In genomic region chr6:142356271-142356938, GRCh38 we compare ENCODE assay signal across 16 cellular contexts. TPM values are rescaled to one million over a fixed set of nuclear protein-coding genes. Genes with fewer than 3 reads are reported as not detected.
DNase-seq lines count a peak whose midpoint lies in the region; ATAC-seq and TF ChIP-seq lines count a peak whose summit lies in the region.
"Had no signal": no experiment of that assay in that cellular context is flagged by ENCODE, and none has a peak within 500 bp of the region (broad histone marks: within the 10 kb centered on the region; RNA-seq: fewer than 3 reads in every experiment).

No MANE protein-coding gene starts in this region.

- H3K4ac ChIP-seq in IMR-90 (ENCODE audit: low read depth, low read length), result peak overlapping the region; percentile 59; the same call in 1 of the 2 replicates

- CTCF ChIA-PET in IMR-90 (lab: Yijun Ruan, JAX), result no interaction called here

- TF ChIP-seq EP300 in stomach (IDR thresholded peaks at IDR 0.05), result no peak

- H2BK5ac ChIP-seq in IMR-90 (ENCODE audit: low read depth, low read length, poor library complexity, severe bottlenecking), result peak overlapping the region; percentile 30

- H3K27me3 ChIP-seq in IMR-90 (ENCODE audit: control insufficient read depth, insufficient read depth, low read length) (no peaks in the 10 kb centered on the region), stomach (no peaks in the 10 kb centered on the region), heart left ventricle (peaks cover 0 to 6% (median 0%) of the 10 kb centered on the region in 9 donors), Karpas-422 (ENCODE audit: low read length) (no peaks in the 10 kb centered on the region)

- H4K5ac ChIP-seq in IMR-90 (ENCODE audit: low read depth, low read length), result peak overlapping the region; percentile 67; the same call in 1 of the 2 replicates

- no peak overlapping the region for H3K56ac ChIP-seq in IMR-90 (ENCODE audit: extremely low read depth, insufficient read depth, low read length)

- H3K4me2 ChIP-seq in IMR-90 (ENCODE audit: low read depth, low read length) (no peak overlapping the region), Karpas-422 (ENCODE audit: low read depth, low read length, poor library complexity, severe bottlenecking) (no peak overlapping the region)

- H3K36me3 ChIP-seq in IMR-90 (ENCODE audit: control insufficient read depth, insufficient read depth, low read length) (no peaks in the 10 kb centered on the region), stomach (no peaks in the 10 kb centered on the region), heart left ventricle (no peaks in the 10 kb centered on the region), Karpas-422 (ENCODE audit: insufficient read depth, low read length) (no peaks in the 10 kb centered on the region)

- peak overlapping the region; percentile 51; the same call in 1 of the 2 replicates for H2BK120ac ChIP-seq in IMR-90 (ENCODE audit: low read depth, low read length)

- H3K9me2 ChIP-seq in Karpas-422 (replicated peaks; ENCODE audit: insufficient read depth, low read length), result no peaks in the 10 kb centered on the region

- H2BK20ac ChIP-seq in IMR-90 (ENCODE audit: low read depth, low read length), result peak overlapping the region; percentile 28; the same call in 1 of the 2 replicates

- H3K23ac ChIP-seq in IMR-90 (ENCODE audit: low read depth, low read length), result no peak overlapping the region; the same call in 1 of the 2 replicates

- no peak overlapping the region for H3K4me3 ChIP-seq in IMR-90 (ENCODE audit: insufficient read depth, low read depth, low read length)
- H3K4me3 ChIP-seq in stomach, result no peak overlapping the region
- no peak overlapping the region for H3K4me3 ChIP-seq in heart left ventricle
- no peak overlapping the region for H3K4me3 ChIP-seq in Karpas-422 (ENCODE audit: low read length)
- H3K4me3 ChIP-seq: GM12878, SK-N-MC had no signal

- peak; percentile 51 for DNase-seq in AG20443 (ENCODE audit: low spot score)
- DNase-seq in IMR-90, result peak; percentile 50
- peak; percentile 99 for DNase-seq in amniotic epithelial cell (ENCODE audit: low read depth)
- no peak for DNase-seq in omental fat pad (ENCODE audit: low spot score)
- no peak for DNase-seq in stomach
- no peak for DNase-seq in heart left ventricle
- no peak for DNase-seq in Karpas-422
- DNase-seq: anterior cingulate cortex; dermis blood vessel endothelial cell; DMS79 treated with DMSO at 0.1 percent for 48 hours; NCI-H2171 treated with DMSO at 0.1 percent for 48 hours; nucleus accumbens; stimulated activated CD4-positive, alpha-beta T cell treated with anti-CD3 and anti-CD28 coated beads, Interleukin-12 subunit alpha, Interleukin-12 subunit beta, amount 100 ng/mL, for 4 hours had no signal

- ATAC-seq in IMR-90 (ENCODE audit: low read depth) (no peak), omental fat pad (ENCODE audit: low FRiP score) (peak; percentile 60), GM18517 (IDR thresholded peaks at IDR 0.05; ENCODE audit: unreplicated experiment) (no peak), heart left ventricle (no peak)
- ATAC-seq: GM12878 had no signal

- no CpG with 5 or more reads among the region's 4 CpGs for WGBS in IMR-90 (ENCODE audit: extremely low coverage in 2 of 2, insufficient read length in 1 of 2), 2 experiments
- 66 to 75% (median 73%) methylated on average over 4 of the region's 4 CpGs for WGBS in stomach, 5 donors
- WGBS in heart left ventricle, 4 donors, result 65 to 80% (median 72%) methylated on average over 4 of the region's 4 CpGs

- dilution Hi-C loops in IMR-90 (cut with HindIII; ENCODE audit: low sequenced_read_pairs, unreplicated experiment), result no loop called here

- H2AFZ ChIP-seq in IMR-90 (replicated peaks; ENCODE audit: low read length, poor library complexity), result no peak overlapping the region
- no peak overlapping the region for H2AFZ ChIP-seq in Karpas-422 (ENCODE audit: low read length)

- H3K9me1 ChIP-seq in IMR-90 (ENCODE audit: insufficient read depth, low read length), result peaks cover 5% of the 10 kb centered on the region; the same call in 1 of the 2 replicates

- H2BK15ac ChIP-seq in IMR-90 (ENCODE audit: low read depth, low read length), result peak overlapping the region; percentile 68; the same call in 1 of the 3 replicates

- peak overlapping the region; percentile 62 for H3K18ac ChIP-seq in IMR-90 (ENCODE audit: low read depth, low read length)

- H3K27ac ChIP-seq in IMR-90 (ENCODE audit: insufficient read depth, low read length), result peak overlapping the region; percentile 56; the same call in 1 of the 2 replicates
- H3K27ac ChIP-seq in stomach, result no peak overlapping the region
- H3K27ac ChIP-seq in heart left ventricle, result no peak overlapping the region
- H3K27ac ChIP-seq in Karpas-422 (ENCODE audit: low read length), result no peak overlapping the region
- H3K27ac ChIP-seq: SK-N-MC had no signal

- H4K20me1 ChIP-seq in IMR-90 (ENCODE audit: insufficient read depth, low read length), result no peaks in the 10 kb centered on the region
- no peaks in the 10 kb centered on the region for H4K20me1 ChIP-seq in Karpas-422 (ENCODE audit: insufficient read depth, low read depth, low read length)

- H3K79me1 ChIP-seq in IMR-90 (ENCODE audit: low read depth in 1 of 2, low read length in 2 of 2), result peaks cover 0 to 3% of the 10 kb centered on the region in 2 experiments; a peak in 1 of 4 replicates

- TF ChIP-seq CTCF in IMR-90 (conservative IDR thresholded peaks at IDR 0.05; ENCODE audit: low read depth, low read length) (no peak), omental fat pad (IDR thresholded peaks at IDR 0.05) (no peak), stomach (IDR thresholded peaks at IDR 0.05) (no peak), heart left ventricle (IDR thresholded peaks at IDR 0.05) (no peak)

- peak overlapping the region; percentile 71 for H4K91ac ChIP-seq in IMR-90 (ENCODE audit: insufficient read depth, low read depth, low read length)

- H2AK9ac ChIP-seq in IMR-90 (replicated peaks; ENCODE audit: low read depth, low read length, poor library complexity), result no peak overlapping the region

- H3K9ac ChIP-seq in IMR-90 (ENCODE audit: low read depth, low read length) (no peak overlapping the region), Karpas-422 (ENCODE audit: low read length) (no peak overlapping the region)

- BruUV-seq in IMR-90 (replicated peaks; lab: Mats Ljungman, UMichigan), result no TSS peak

- H3K9me3 ChIP-seq in IMR-90 (ENCODE audit: control insufficient read depth, insufficient read depth, low read length) (no peaks in the 10 kb centered on the region), stomach (peaks cover 0 to 1% (median under 1%) of the 10 kb centered on the region in 4 donors), heart left ventricle (peaks cover 0 to 3% (median 0%) of the 10 kb centered on the region in 12 donors), Karpas-422 (ENCODE audit: low read length) (no peaks in the 10 kb centered on the region)

- no peak for TF ChIP-seq RAD21 in IMR-90 (IDR thresholded peaks at IDR 0.05; ENCODE audit: low read length)

- H3K79me2 ChIP-seq in Karpas-422 (ENCODE audit: low read length), result no peaks in the 10 kb centered on the region

- intact Hi-C loops in IMR-90 (cut with micrococcal nuclease) (no loop called here), stomach (cut with DNase I; ENCODE audit: low total_unique reads) (no loop called here), heart left ventricle (cut with DNase I) (no loop called here)

- peaks cover 19% of the 10 kb centered on the region for H3K4me1 ChIP-seq in IMR-90 (ENCODE audit: control insufficient read depth, insufficient read depth, low read length)
- no peaks in the 10 kb centered on the region for H3K4me1 ChIP-seq in stomach
- H3K4me1 ChIP-seq in heart left ventricle, result no peaks in the 10 kb centered on the region
- peaks cover 8% of the 10 kb centered on the region for H3K4me1 ChIP-seq in Karpas-422 (ENCODE audit: low read length)

- in situ Hi-C loops in IMR-90 (cut with MboI; ENCODE audit: low sequenced_read_pairs), result no loop called here

- TF ChIP-seq POLR2A in IMR-90 (IDR thresholded peaks at IDR 0.05; ENCODE audit: low read depth, low read length) (no peak), stomach (IDR thresholded peaks at IDR 0.05) (no peak), heart left ventricle (IDR thresholded peaks at IDR 0.05) (no peak)

- H3K14ac ChIP-seq in IMR-90 (replicated peaks; ENCODE audit: low read depth, low read length), result peak overlapping the region; percentile 43; the same call in 1 of the 2 replicates

- POLR2A ChIA-PET in IMR-90 (lab: Charles Lee; ENCODE audit: unreplicated experiment), result no interaction called here

- H2AK5ac ChIP-seq in IMR-90 (ENCODE audit: low read depth, low read length), result peak overlapping the region; percentile 78; the same call in 1 of the 2 replicates

- peak overlapping the region in 1 of 2 experiments; percentile 54; a peak in 3 of 4 replicates for H4K8ac ChIP-seq in IMR-90 (ENCODE audit: low read depth in 2 of 2, low read length in 2 of 2)

TF ChIP-seq in IMR-90, 13 proteins besides CTCF, POLR2A, EP300 and RAD21:
- TF ChIP-seq RFX5 (IDR thresholded peaks at IDR 0.05; ENCODE audit: low read depth, low read length) (no peak), USF2 (IDR thresholded peaks at IDR 0.05; ENCODE audit: low read depth, low read length) (no peak)

RNA-seq across cellular contexts. Expression of gene ADGRG6, which starts 54.6 kb away (rescaled TPM):
- 20.3 and 22.5 TPM in 2 replicates for total RNA-seq in IMR-90 (2012; rRNA removed)
- 8.1 and 10.0 TPM in 2 replicates for polyA plus RNA-seq in IMR-90 (2012; rRNA removed)
- polyA plus RNA-seq in IMR-90 (2012; cell fraction: cytosol; rRNA removed), result 2.0 and 2.2 TPM in 2 replicates
- 3.2 and 16.3 TPM in 2 replicates for polyA plus RNA-seq in IMR-90 (2012; cell fraction: nucleus; rRNA removed; ENCODE audit: low replicate concordance)
- total RNA-seq in omental fat pad, result 10 to 100 TPM; 28.5 to 68.6 (median 42.7) TPM
- total RNA-seq in stomach, result 100 to 1,000 TPM in 1 of 5 donors, 10 to 100 TPM in 2, 1 to 10 TPM in 2; 8.2 to 102 (median 26.2) TPM
- polyA plus RNA-seq in stomach, result 1 to 10 TPM; 1.1 to 4.6 (median 2.1) TPM
- 10 to 100 TPM in 1 of 9 donors, 1 to 10 TPM in 8; 1.5 to 10.5 (median 2.1) TPM for total RNA-seq in heart left ventricle
- 1 to 10 TPM in 1 of 2 donors, under 1 TPM in 1; 0.61 to 1.6 TPM for polyA plus RNA-seq in heart left ventricle
- total RNA-seq in Karpas-422 (2014; rRNA removed; shearing (Covaris generic); ENCODE audit: low replicate concordance), result not detected in 2 replicates

Comparison
In these comparisons a context has a peak if more than half of its experiments do, and no peak if none do; other contexts are left out.
1. DNase-seq: peak in AG20443 (single experiment), IMR-90 (single experiment) and amniotic epithelial cell (single experiment); none in omental fat pad (single experiment), stomach (single experiment), heart left ventricle (0 of 5) and Karpas-422 (single experiment).